ENCODE assay signal across 9 cellular contexts in genomic region chr18:74623047-74623816, GRCh38. TPM values are rescaled to one million over a fixed set of nuclear protein-coding genes. Genes with fewer than 3 reads are reported as not detected.
DNase-seq lines count a peak whose midpoint lies in the region; ATAC-seq, FAIRE-seq and TF ChIP-seq lines count a peak whose summit lies in the region.
"Had no signal": no experiment of that assay in that cellular context is flagged by ENCODE, and none has a peak within 500 bp of the region (broad histone marks: within the 10 kb centered on the region; RNA-seq: fewer than 3 reads in every experiment).

No MANE protein-coding gene starts in this region.

- H3K9me1 ChIP-seq in keratinocyte (ENCODE audit: control insufficient read depth, extremely low read depth, insufficient read depth, low read length) = peaks cover 3% of the 10 kb centered on the region

- no peak overlapping the region for H3K27ac ChIP-seq in keratinocyte (ENCODE audit: control insufficient read depth, insufficient read depth, low read length)
- H3K27ac ChIP-seq: SK-N-MC had no signal

- H3K9ac ChIP-seq in keratinocyte (ENCODE audit: control insufficient read depth, extremely low read depth, insufficient read depth, low read length) = no peak overlapping the region

- no peaks in the 10 kb centered on the region for H3K27me3 Mint-ChIP-seq in activated CD4-positive, alpha-beta T cell treated with anti-CD3 and anti-CD28 coated beads, Interleukin-2, amount 10 ng/mL, durations not matched to agents 7 days and 5 days

- DNase-seq in BE2C = no peak
- peak; percentile 34 for DNase-seq in activated CD4-positive, alpha-beta T cell treated with anti-CD3 and anti-CD28 coated beads, Interleukin-2, amount 10 ng/mL, durations not matched to agents 7 days and 5 days
- no peak for DNase-seq in keratinocyte (ENCODE audit: low read depth, low spot score)
- no peak for DNase-seq in NCI-H2029 treated with DMSO at 0.1 percent for 48 hours (lab: John Stamatoyannopoulos, UW)
- DNase-seq in DMS79 (lab: John Stamatoyannopoulos, UW) = no peak
- DNase-seq in AG08396 (ENCODE audit: low spot score) = no peak

- H4K20me1 ChIP-seq in keratinocyte (ENCODE audit: control insufficient read depth, extremely low read depth, insufficient read depth, low read length) = no peaks in the 10 kb centered on the region

- peaks cover 14% of the 10 kb centered on the region for H3K4me1 Mint-ChIP-seq in activated CD4-positive, alpha-beta T cell treated with anti-CD3 and anti-CD28 coated beads, Interleukin-2, amount 10 ng/mL, durations not matched to agents 7 days and 5 days

- dilution Hi-C loops in keratinocyte (cut with MboI; ENCODE audit: extremely low pct_ligation_motif_present, low sequenced_read_pairs) = no loop called here

- POLR2A ChIA-PET in activated CD4-positive, alpha-beta T cell treated with anti-CD3 and anti-CD28 coated beads, Interleukin-2, amount 10 ng/mL, durations not matched to agents 7 days and 5 days (lab: Charles Lee) = interaction anchor here (0.6 kb wide), 1 partner anchor 339 kb away, joined by 3 read pairs; no protein-coding TSS in a partner anchor

- CTCF ChIA-PET in activated CD4-positive, alpha-beta T cell treated with anti-CD3 and anti-CD28 coated beads, Interleukin-2, amount 10 ng/mL, durations not matched to agents 7 days and 5 days (lab: Charles Lee) = interaction anchor here (1.7 kb wide), 1 partner anchor 9 kb away, joined by 8 read pairs; no protein-coding TSS in a partner anchor

- H3K4me1 ChIP-seq in BE2C = no peaks in the 10 kb centered on the region
- H3K4me1 ChIP-seq in keratinocyte (ENCODE audit: control insufficient read depth, extremely low read depth, insufficient read depth, low read length) = no peaks in the 10 kb centered on the region

- H3K36me3 Mint-ChIP-seq in activated CD4-positive, alpha-beta T cell treated with anti-CD3 and anti-CD28 coated beads, Interleukin-2, amount 10 ng/mL, durations not matched to agents 7 days and 5 days (ENCODE audit: low read depth) = no peaks in the 10 kb centered on the region

- no peak overlapping the region for H3K4me3 Mint-ChIP-seq in activated CD4-positive, alpha-beta T cell treated with anti-CD3 and anti-CD28 coated beads, Interleukin-2, amount 10 ng/mL, durations not matched to agents 7 days and 5 days

- no peak for ATAC-seq in GM18909 (IDR thresholded peaks at IDR 0.05; ENCODE audit: poor library complexity, unreplicated experiment)

- no peak overlapping the region for H3K4me3 ChIP-seq in BE2C (ENCODE audit: low read depth, low read length)
- H3K4me3 ChIP-seq in keratinocyte (ENCODE audit: control insufficient read depth in 2 of 3, extremely low read depth in 1 of 3, insufficient read depth in 2 of 3, low read depth in 1 of 3, low read length in 3 of 3) = no peak overlapping the region
- H3K4me3 ChIP-seq: SK-N-MC had no signal

- no peaks in the 10 kb centered on the region for H3K9me3 ChIP-seq in BE2C
- no peaks in the 10 kb centered on the region for H3K9me3 ChIP-seq in keratinocyte (ENCODE audit: control insufficient read depth, low read depth, low read length)

- H3K79me2 ChIP-seq in keratinocyte (ENCODE audit: control insufficient read depth, insufficient read depth, low read length) = peaks cover 27% of the 10 kb centered on the region

- TF ChIP-seq CTCF in BE2C (IDR thresholded peaks at IDR 0.05; ENCODE audit: low read depth, low read length) (peak; percentile 33; the same call in 1 of the 2 replicates), GM12874 (IDR thresholded peaks at IDR 0.05; ENCODE audit: insufficient read depth, low read depth, low read length) (0 out of 2 replicates have a peak, but pooled peaks have one; percentile 5), keratinocyte (optimal IDR thresholded peaks at IDR 0.05 in 1 of 3, IDR thresholded peaks at IDR 0.05 in 1 of 3, conservative IDR thresholded peaks at IDR 0.05 in 1 of 3; ENCODE audit: extremely low read depth in 1 of 3, insufficient read depth in 2 of 3, low read length in 3 of 3) (peak; percentile 27 to 38 (median 36))

- H2AFZ ChIP-seq in keratinocyte (ENCODE audit: control insufficient read depth, low read length) = no peak overlapping the region

- no peaks in the 10 kb centered on the region for H3K9me3 Mint-ChIP-seq in activated CD4-positive, alpha-beta T cell treated with anti-CD3 and anti-CD28 coated beads, Interleukin-2, amount 10 ng/mL, durations not matched to agents 7 days and 5 days

- H3K36me3 ChIP-seq in BE2C (no peaks in the 10 kb centered on the region), keratinocyte (ENCODE audit: control insufficient read depth in 2 of 2, extremely low read depth in 1 of 2, insufficient read depth in 2 of 2, low read length in 2 of 2) (no peaks in the 10 kb centered on the region)

- no peak overlapping the region for H3K4me2 ChIP-seq in keratinocyte (ENCODE audit: control insufficient read depth, extremely low read depth, insufficient read depth, low read depth, low read length)

- H3K27ac Mint-ChIP-seq in activated CD4-positive, alpha-beta T cell treated with anti-CD3 and anti-CD28 coated beads, Interleukin-2, amount 10 ng/mL, durations not matched to agents 7 days and 5 days = no peak overlapping the region

- FAIRE-seq in keratinocyte (lab: Jason Lieb, UNC) = no peak

- no peaks in the 10 kb centered on the region for H3K27me3 ChIP-seq in BE2C
- H3K27me3 ChIP-seq in keratinocyte (ENCODE audit: control insufficient read depth, extremely low read depth, insufficient read depth, low read length) = no peaks in the 10 kb centered on the region

RNA-seq across cellular contexts. Expression of gene ZNF407, which starts 25.6 kb away (rescaled TPM):
- polyA plus RNA-seq in BE2C (2012; ENCODE audit: insufficient read depth, insufficient read length, low read depth) = 12.1 TPM
- total RNA-seq in activated CD4-positive, alpha-beta T cell treated with anti-CD3 and anti-CD28 coated beads, Interleukin-2, amount 10 ng/mL, durations not matched to agents 7 days and 5 days = 10 to 100 TPM; 19.3 TPM
- polyA plus RNA-seq in keratinocyte = 2.8 to 3.8 TPM (median 3.2 TPM) in 3 replicates
- polyA plus RNA-seq in keratinocyte (2011; ENCODE audit: low read depth) = 2.9 TPM
- 1.9 and 2.3 TPM in 2 replicates for polyA plus RNA-seq in keratinocyte (2011; cell fraction: cytosol; rRNA removed)
- 7.4 and 8.0 TPM in 2 replicates for polyA plus RNA-seq in keratinocyte (2011; cell fraction: nucleus; rRNA removed)
- 2.3 and 4.0 TPM in 2 replicates for polyA plus RNA-seq in keratinocyte (2012; ENCODE audit: low replicate concordance)
- polyA minus RNA-seq in keratinocyte = 6.8 to 29.1 TPM (median 13.8 TPM) in 3 replicates
- 8.6 TPM for polyA minus RNA-seq in keratinocyte (2011; cell fraction: cytosol; rRNA and poly(A)+ RNA removed)
- polyA minus RNA-seq in keratinocyte (2011; cell fraction: nucleus; rRNA and poly(A)+ RNA removed) = 32.9 and 47.6 TPM in 2 replicates
